In the genomic region with DNA sequence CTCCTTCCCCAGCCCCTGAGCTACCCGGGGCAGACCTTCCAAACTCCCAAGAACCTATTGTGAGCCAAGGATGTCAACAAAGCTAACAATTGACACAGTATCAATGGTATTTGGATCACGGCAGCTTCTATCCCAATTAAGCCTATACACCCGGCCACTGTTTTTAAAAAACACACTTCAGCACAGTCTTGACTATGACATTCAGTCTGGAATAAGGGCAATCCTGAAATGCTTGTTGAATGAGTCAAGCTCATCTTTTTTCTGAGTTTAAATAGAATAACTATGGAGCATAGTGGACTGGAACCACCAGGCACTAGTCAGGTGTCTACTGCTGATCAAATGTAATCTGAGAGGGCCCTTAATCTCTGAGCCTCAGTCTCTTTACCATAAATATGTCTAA, we compare ENCODE assay signal across 1 cellular context.
A peak's percentile ranks its signal among the peaks of the same experiment; 100 is the strongest.
TF ChIP-seq lines count a peak whose summit lies in the region.

No MANE protein-coding gene starts in this region.

TF ChIP-seq in HEK293, 187 proteins besides CTCF, POLR2A, EP300 and RAD21 (continued from another document):
- TF ChIP-seq, protein P1, sequence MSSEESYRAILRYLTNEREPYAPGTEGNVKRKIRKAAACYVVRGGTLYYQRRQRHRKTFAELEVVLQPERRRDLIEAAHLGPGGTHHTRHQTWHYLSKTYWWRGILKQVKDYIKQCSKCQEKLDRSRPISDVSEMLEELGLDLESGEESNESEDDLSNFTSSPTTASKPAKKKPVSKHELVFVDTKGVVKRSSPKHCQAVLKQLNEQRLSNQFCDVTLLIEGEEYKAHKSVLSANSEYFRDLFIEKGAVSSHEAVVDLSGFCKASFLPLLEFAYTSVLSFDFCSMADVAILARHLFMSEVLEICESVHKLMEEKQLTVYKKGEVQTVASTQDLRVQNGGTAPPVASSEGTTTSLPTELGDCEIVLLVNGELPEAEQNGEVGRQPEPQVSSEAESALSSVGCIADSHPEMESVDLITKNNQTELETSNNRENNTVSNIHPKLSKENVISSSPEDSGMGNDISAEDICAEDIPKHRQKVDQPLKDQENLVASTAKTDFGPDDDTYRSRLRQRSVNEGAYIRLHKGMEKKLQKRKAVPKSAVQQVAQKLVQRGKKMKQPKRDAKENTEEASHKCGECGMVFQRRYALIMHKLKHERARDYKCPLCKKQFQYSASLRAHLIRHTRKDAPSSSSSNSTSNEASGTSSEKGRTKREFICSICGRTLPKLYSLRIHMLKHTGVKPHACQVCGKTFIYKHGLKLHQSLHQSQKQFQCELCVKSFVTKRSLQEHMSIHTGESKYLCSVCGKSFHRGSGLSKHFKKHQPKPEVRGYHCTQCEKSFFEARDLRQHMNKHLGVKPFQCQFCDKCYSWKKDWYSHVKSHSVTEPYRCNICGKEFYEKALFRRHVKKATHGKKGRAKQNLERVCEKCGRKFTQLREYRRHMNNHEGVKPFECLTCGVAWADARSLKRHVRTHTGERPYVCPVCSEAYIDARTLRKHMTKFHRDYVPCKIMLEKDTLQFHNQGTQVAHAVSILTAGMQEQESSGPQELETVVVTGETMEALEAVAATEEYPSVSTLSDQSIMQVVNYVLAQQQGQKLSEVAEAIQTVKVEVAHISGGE (tag by site-specific recombination; conservative IDR thresholded peaks at IDR 0.05; ENCODE audit: low read depth) = no peak
- TF ChIP-seq, protein P2, sequence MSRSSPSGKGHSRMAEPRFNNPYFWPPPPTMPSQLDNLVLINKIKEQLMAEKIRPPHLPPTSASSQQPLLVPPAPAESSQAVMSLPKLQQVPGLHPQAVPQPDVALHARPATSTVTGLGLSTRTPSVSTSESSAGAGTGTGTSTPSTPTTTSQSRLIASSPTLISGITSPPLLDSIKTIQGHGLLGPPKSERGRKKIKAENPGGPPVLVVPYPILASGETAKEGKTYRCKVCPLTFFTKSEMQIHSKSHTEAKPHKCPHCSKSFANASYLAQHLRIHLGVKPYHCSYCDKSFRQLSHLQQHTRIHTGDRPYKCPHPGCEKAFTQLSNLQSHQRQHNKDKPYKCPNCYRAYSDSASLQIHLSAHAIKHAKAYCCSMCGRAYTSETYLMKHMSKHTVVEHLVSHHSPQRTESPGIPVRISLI (tag by site-specific recombination; IDR thresholded peaks at IDR 0.05) = 0 out of 2 replicates have a peak, but pooled peaks have one; percentile 43
- no peak for TF ChIP-seq ZNF335 (tag by site-specific recombination; conservative IDR thresholded peaks at IDR 0.05)
- no peak for TF ChIP-seq HOXC10 (CRISPR knock-in tag; IDR thresholded peaks at IDR 0.05)
- TF ChIP-seq, protein P3, sequence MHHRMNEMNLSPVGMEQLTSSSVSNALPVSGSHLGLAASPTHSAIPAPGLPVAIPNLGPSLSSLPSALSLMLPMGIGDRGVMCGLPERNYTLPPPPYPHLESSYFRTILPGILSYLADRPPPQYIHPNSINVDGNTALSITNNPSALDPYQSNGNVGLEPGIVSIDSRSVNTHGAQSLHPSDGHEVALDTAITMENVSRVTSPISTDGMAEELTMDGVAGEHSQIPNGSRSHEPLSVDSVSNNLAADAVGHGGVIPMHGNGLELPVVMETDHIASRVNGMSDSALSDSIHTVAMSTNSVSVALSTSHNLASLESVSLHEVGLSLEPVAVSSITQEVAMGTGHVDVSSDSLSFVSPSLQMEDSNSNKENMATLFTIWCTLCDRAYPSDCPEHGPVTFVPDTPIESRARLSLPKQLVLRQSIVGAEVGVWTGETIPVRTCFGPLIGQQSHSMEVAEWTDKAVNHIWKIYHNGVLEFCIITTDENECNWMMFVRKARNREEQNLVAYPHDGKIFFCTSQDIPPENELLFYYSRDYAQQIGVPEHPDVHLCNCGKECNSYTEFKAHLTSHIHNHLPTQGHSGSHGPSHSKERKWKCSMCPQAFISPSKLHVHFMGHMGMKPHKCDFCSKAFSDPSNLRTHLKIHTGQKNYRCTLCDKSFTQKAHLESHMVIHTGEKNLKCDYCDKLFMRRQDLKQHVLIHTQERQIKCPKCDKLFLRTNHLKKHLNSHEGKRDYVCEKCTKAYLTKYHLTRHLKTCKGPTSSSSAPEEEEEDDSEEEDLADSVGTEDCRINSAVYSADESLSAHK (tag by site-specific recombination; IDR thresholded peaks at IDR 0.05) = no peak
- TF ChIP-seq ZNF600 (tag by site-specific recombination; IDR thresholded peaks at IDR 0.05) = 0 out of 2 replicates have a peak, but pooled peaks have one; percentile 37
